20 cellular contexts compared by ENCODE assay signal in the genomic region with DNA sequence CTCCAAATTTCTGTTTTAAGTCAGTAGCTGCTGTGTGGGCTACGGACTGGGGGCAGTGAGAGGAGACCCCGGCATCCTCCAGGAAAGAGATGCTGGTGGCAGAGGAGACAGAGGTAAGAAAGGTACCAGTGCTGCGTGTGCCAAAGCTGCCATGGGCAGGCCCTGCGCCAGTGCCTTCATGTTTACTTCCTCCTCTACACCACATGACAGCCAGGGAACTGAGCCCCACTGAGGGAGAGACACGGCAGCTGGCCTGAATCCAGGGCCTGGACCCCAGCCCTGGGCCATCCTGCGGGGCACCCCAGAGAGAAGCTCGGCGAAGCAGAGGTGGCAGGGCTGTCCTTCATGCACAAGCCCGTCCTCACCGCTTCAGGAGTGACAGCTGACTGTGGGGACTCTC. TPM values are rescaled to one million over a fixed set of nuclear protein-coding genes. Genes with fewer than 3 reads are reported as not detected.
"Had no signal": no experiment of that assay in that cellular context is flagged by ENCODE, and none has a peak within 500 bp of the region (broad histone marks: within the 10 kb centered on the region; RNA-seq: fewer than 3 reads in every experiment).

No MANE protein-coding gene starts in this region.

- H3K9me3 ChIP-seq: psoas muscle, thoracic aorta had no signal

- H3K27me3 Mint-ChIP-seq: activated CD4-positive, alpha-beta T cell treated with anti-CD3 and anti-CD28 coated beads, Interleukin-2, amount 10 ng/mL, durations not matched to agents 7 days and 5 days; activated naive CD8-positive, alpha-beta T cell treated with anti-CD3 and anti-CD28 coated beads, Interleukin-2, amount 10 ng/mL, durations not matched to agents 7 days and 5 days; stimulated activated naive CD8-positive, alpha-beta T cell treated with anti-CD3 and anti-CD28 coated beads, Interleukin-15, amount 100 ng/mL, for 72 hours had no signal

- H2AFZ ChIP-seq: hepatocyte had no signal

- H3K4me3 ChIP-seq: hepatocyte, psoas muscle, thoracic aorta had no signal

- H3K9me3 Mint-ChIP-seq: activated CD4-positive, alpha-beta T cell treated with anti-CD3 and anti-CD28 coated beads, Interleukin-2, amount 10 ng/mL, durations not matched to agents 7 days and 5 days; activated naive CD8-positive, alpha-beta T cell treated with anti-CD3 and anti-CD28 coated beads, Interleukin-2, amount 10 ng/mL, durations not matched to agents 7 days and 5 days; stimulated activated naive CD8-positive, alpha-beta T cell treated with anti-CD3 and anti-CD28 coated beads, Interleukin-15, amount 100 ng/mL, for 72 hours had no signal

- DNase-seq: activated CD4-positive, alpha-beta T cell treated with anti-CD3 and anti-CD28 coated beads, Interleukin-2, amount 10 ng/mL, durations not matched to agents 7 days and 5 days; activated CD8-positive, alpha-beta memory T cell treated with anti-CD3 and anti-CD28 coated beads, Interleukin-2, amount 50 U/mL, for 48 hours; activated gamma-delta T cell treated with Interleukin-2 at 50 U/mL for 16 hours; activated naive CD8-positive, alpha-beta T cell treated with anti-CD3 and anti-CD28 coated beads, Interleukin-2, amount 10 ng/mL, durations not matched to agents 7 days and 5 days; aorta; islet precursor cell; left ventricle myocardium superior; psoas muscle; stimulated activated naive CD8-positive, alpha-beta T cell treated with anti-CD3 and anti-CD28 coated beads, Interleukin-15, amount 100 ng/mL, for 72 hours had no signal

- H3K27ac ChIP-seq: hepatocyte, psoas muscle, thoracic aorta had no signal

- H3K4me3 Mint-ChIP-seq: activated CD4-positive, alpha-beta T cell treated with anti-CD3 and anti-CD28 coated beads, Interleukin-2, amount 10 ng/mL, durations not matched to agents 7 days and 5 days; activated naive CD8-positive, alpha-beta T cell treated with anti-CD3 and anti-CD28 coated beads, Interleukin-2, amount 10 ng/mL, durations not matched to agents 7 days and 5 days; stimulated activated naive CD8-positive, alpha-beta T cell treated with anti-CD3 and anti-CD28 coated beads, Interleukin-15, amount 100 ng/mL, for 72 hours had no signal

- ATAC-seq: left ventricle myocardium superior; psoas muscle; sciatic nerve; stimulated activated naive CD8-positive, alpha-beta T cell treated with anti-CD3 and anti-CD28 coated beads, Interleukin-15, amount 100 ng/mL, for 72 hours had no signal

- H3K4me2 ChIP-seq: hepatocyte had no signal

- H3K27me3 ChIP-seq: hepatocyte had no signal

RNA-seq across cellular contexts. Expression of a gene that starts 22.7 kb away (rescaled TPM):
- total RNA-seq: dermis microvascular lymphatic vessel endothelial cell, glomerular endothelial cell, hepatocyte, left ventricle myocardium superior, osteoblast, psoas muscle, ureter had no signal
- polyA plus RNA-seq: hepatocyte had no signal

RNA-seq across cellular contexts. Expression of a gene that starts 31.0 kb away (rescaled TPM):
- total RNA-seq: activated CD4-positive, alpha-beta T cell treated with anti-CD3 and anti-CD28 coated beads, Interleukin-2, amount 10 ng/mL, durations not matched to agents 7 days and 5 days; activated naive CD8-positive, alpha-beta T cell treated with anti-CD3 and anti-CD28 coated beads, Interleukin-2, amount 10 ng/mL, durations not matched to agents 7 days and 5 days; aorta; chondrocyte; dermis microvascular lymphatic vessel endothelial cell; glomerular endothelial cell; hepatocyte; left ventricle myocardium superior; mesenteric fat pad; osteoblast; psoas muscle; sciatic nerve; T-helper 2 cell treated with Interferon-gamma antibody and Interleukin-4, amounts not matched to agents 100 ng/mL and 5 ng/mL, for 36 hours; thoracic aorta; ureter had no signal
- polyA plus RNA-seq: esophagus had no signal
